In genomic region chr20:36255445-36255844, GRCh38 we compare ENCODE assay signal across 27 cellular contexts.
"Had no signal": no experiment of that assay in that cellular context is flagged by ENCODE, and none has a peak within 500 bp of the region (broad histone marks: within the 10 kb centered on the region; RNA-seq: fewer than 3 reads in every experiment).

No MANE protein-coding gene starts in this region.

- H3K9me3 Mint-ChIP-seq: activated B cell treated with CpG ODN at 0.5 μM for 24 hours; activated CD8-positive, alpha-beta T cell treated with anti-CD3 and anti-CD28 coated beads for 36 hours; activated naive CD4-positive, alpha-beta T cell treated with anti-CD3 and anti-CD28 coated beads, Interleukin-2, amount 10 ng/mL, durations not matched to agents 7 days and 5 days; activated T-cell treated with anti-CD3 and anti-CD28 coated beads, Interleukin-2, amount 50 U/mL, for 4 hours; activated T-helper 17 cell treated with anti-CD3 and anti-CD28 coated beads, Interleukin-2, amount 50 U/mL, for 72 hours; central memory CD8-positive, alpha-beta T cell; T-cell; T-helper 1 cell treated with Interleukin-12 subunit alpha and Interleukin-12 subunit beta and Interleukin-4 antibody, amounts not matched to agents 30 μg/mL and 1 μg/mL, for 36 hours had no signal

- H3K4me3 ChIP-seq: esophagus squamous epithelium, gastroesophageal sphincter had no signal

- H3K4me1 Mint-ChIP-seq: activated B cell treated with CpG ODN at 0.5 μM for 24 hours; activated naive CD4-positive, alpha-beta T cell treated with anti-CD3 and anti-CD28 coated beads, Interleukin-2, amount 10 ng/mL, durations not matched to agents 7 days and 5 days had no signal

- H3K27ac Mint-ChIP-seq: activated B cell treated with CpG ODN at 0.5 μM for 24 hours; activated CD8-positive, alpha-beta T cell treated with anti-CD3 and anti-CD28 coated beads for 36 hours; activated naive CD4-positive, alpha-beta T cell treated with anti-CD3 and anti-CD28 coated beads, Interleukin-2, amount 10 ng/mL, durations not matched to agents 7 days and 5 days; activated naive CD8-positive, alpha-beta T cell; T-cell; T-helper 1 cell treated with Interleukin-12 subunit alpha and Interleukin-12 subunit beta and Interleukin-4 antibody, amounts not matched to agents 30 μg/mL and 1 μg/mL, for 36 hours had no signal

- DNase-seq: activated B cell treated with CpG ODN at 0.5 μM for 24 hours; activated CD4-positive, alpha-beta T cell treated with anti-CD3 and anti-CD28 coated beads for 48 hours; activated CD4-positive, alpha-beta T cell treated with anti-CD3 and anti-CD28 coated beads, Interleukin-2, amount 50 U/mL, for 1 hour; activated CD4-positive, alpha-beta T cell treated with anti-CD3 and anti-CD28 coated beads, Interleukin-2, amount 50 U/mL, for 48 hours; activated CD8-positive, alpha-beta memory T cell treated with anti-CD3 and anti-CD28 coated beads for 24 hours; activated CD8-positive, alpha-beta T cell treated with anti-CD3 and anti-CD28 coated beads for 36 hours; activated gamma-delta T cell; activated naive CD4-positive, alpha-beta T cell; activated naive CD4-positive, alpha-beta T cell treated with anti-CD3 and anti-CD28 coated beads, Interleukin-2, amount 10 ng/mL, durations not matched to agents 7 days and 5 days; activated T-cell treated with anti-CD3 and anti-CD28 coated beads, Interleukin-2, amount 50 U/mL, for 4 hours; brain microvascular endothelial cell; cortex of kidney; dermis blood vessel endothelial cell; effector CD8-positive, alpha-beta T cell; esophagus squamous epithelium; foreskin melanocyte; SW 1271; T-cell; T1000; WERI-Rb-1 had no signal

- ATAC-seq: activated CD4-positive, CD25-positive, alpha-beta regulatory T cell treated with anti-CD3 and anti-CD28 coated beads, Interleukin-2, amount 50 U/mL, for 24 hours; activated CD8-positive, alpha-beta T cell treated with anti-CD3 and anti-CD28 coated beads for 36 hours; activated T-cell treated with anti-CD3 and anti-CD28 coated beads, Interleukin-2, amount 50 U/mL, for 4 hours; activated T-helper 17 cell treated with anti-CD3 and anti-CD28 coated beads, Interleukin-2, amount 50 U/mL, for 72 hours; gastroesophageal sphincter; T-cell had no signal

- H3K4me3 Mint-ChIP-seq: activated B cell treated with CpG ODN at 0.5 μM for 24 hours; activated CD8-positive, alpha-beta T cell treated with anti-CD3 and anti-CD28 coated beads for 36 hours; activated naive CD4-positive, alpha-beta T cell treated with anti-CD3 and anti-CD28 coated beads, Interleukin-2, amount 10 ng/mL, durations not matched to agents 7 days and 5 days; activated naive CD8-positive, alpha-beta T cell; activated T-cell treated with anti-CD3 and anti-CD28 coated beads, Interleukin-2, amount 50 U/mL, for 4 hours; activated T-helper 17 cell treated with anti-CD3 and anti-CD28 coated beads, Interleukin-2, amount 50 U/mL, for 72 hours; central memory CD8-positive, alpha-beta T cell; T-cell; T-helper 1 cell treated with Interleukin-12 subunit alpha and Interleukin-12 subunit beta and Interleukin-4 antibody, amounts not matched to agents 30 μg/mL and 1 μg/mL, for 36 hours had no signal

- H3K27me3 ChIP-seq: brain microvascular endothelial cell, esophagus squamous epithelium, gastroesophageal sphincter had no signal

- H3K9me3 ChIP-seq: esophagus squamous epithelium, gastroesophageal sphincter had no signal

- H3K27me3 Mint-ChIP-seq: activated B cell treated with CpG ODN at 0.5 μM for 24 hours; activated CD8-positive, alpha-beta T cell treated with anti-CD3 and anti-CD28 coated beads for 36 hours; activated naive CD4-positive, alpha-beta T cell treated with anti-CD3 and anti-CD28 coated beads, Interleukin-2, amount 10 ng/mL, durations not matched to agents 7 days and 5 days; activated naive CD8-positive, alpha-beta T cell; activated T-helper 17 cell treated with anti-CD3 and anti-CD28 coated beads, Interleukin-2, amount 50 U/mL, for 72 hours; central memory CD8-positive, alpha-beta T cell; T-cell had no signal

- H3K27ac ChIP-seq: brain microvascular endothelial cell, epithelial cell of prostate, esophagus squamous epithelium, gastroesophageal sphincter, WERI-Rb-1 had no signal

- H3K36me3 Mint-ChIP-seq: activated naive CD8-positive, alpha-beta T cell had no signal
